In the genomic region with DNA sequence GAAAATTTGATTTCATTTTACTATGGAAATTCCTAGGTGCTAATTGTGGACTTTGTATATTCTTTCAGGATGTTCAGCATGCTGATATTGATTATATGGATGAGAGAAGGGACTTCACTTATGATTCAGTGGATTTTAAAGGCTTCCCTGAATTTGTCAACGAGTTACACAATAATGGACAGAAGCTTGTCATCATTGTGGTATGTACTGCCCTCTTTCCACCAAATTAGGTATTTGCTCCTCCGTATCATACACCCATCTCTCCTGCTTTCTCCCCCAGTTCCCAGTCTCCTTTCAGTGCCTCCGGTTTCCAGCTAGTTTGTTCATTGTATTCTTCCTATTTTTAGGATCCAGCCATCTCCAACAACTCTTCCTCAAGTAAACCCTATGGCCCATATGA, we compare ENCODE assay signal across 2 cellular contexts.
TF ChIP-seq lines count a peak whose summit lies in the region.

No MANE protein-coding gene starts in this region.

TF ChIP-seq in HCT116, 20 proteins besides CTCF, POLR2A, EP300 and RAD21:
- no peak for TF ChIP-seq ELF1 (IDR thresholded peaks at IDR 0.05; ENCODE audit: borderline replicate concordance, low read depth)
- no peak for TF ChIP-seq EZH2 (IDR thresholded peaks at IDR 0.05)
- TF ChIP-seq, protein P1, sequence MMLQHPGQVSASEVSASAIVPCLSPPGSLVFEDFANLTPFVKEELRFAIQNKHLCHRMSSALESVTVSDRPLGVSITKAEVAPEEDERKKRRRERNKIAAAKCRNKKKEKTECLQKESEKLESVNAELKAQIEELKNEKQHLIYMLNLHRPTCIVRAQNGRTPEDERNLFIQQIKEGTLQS (IDR thresholded peaks at IDR 0.05) = no peak
- TF ChIP-seq CEBPB (IDR thresholded peaks at IDR 0.05; ENCODE audit: low read depth) = 0 out of 2 replicates have a peak, but pooled peaks have one; percentile 10

TF ChIP-seq in H1, 55 proteins besides CTCF, POLR2A, EP300 and RAD21:
- TF ChIP-seq KDM4A (IDR thresholded peaks at IDR 0.05; ENCODE audit: low read depth, low read length, severe bottlenecking) (no peak), CEBPB (IDR thresholded peaks at IDR 0.05; ENCODE audit: low read depth, low read length) (peak; percentile 83)
